10 cellular contexts compared by ENCODE assay signal in the genomic region with DNA sequence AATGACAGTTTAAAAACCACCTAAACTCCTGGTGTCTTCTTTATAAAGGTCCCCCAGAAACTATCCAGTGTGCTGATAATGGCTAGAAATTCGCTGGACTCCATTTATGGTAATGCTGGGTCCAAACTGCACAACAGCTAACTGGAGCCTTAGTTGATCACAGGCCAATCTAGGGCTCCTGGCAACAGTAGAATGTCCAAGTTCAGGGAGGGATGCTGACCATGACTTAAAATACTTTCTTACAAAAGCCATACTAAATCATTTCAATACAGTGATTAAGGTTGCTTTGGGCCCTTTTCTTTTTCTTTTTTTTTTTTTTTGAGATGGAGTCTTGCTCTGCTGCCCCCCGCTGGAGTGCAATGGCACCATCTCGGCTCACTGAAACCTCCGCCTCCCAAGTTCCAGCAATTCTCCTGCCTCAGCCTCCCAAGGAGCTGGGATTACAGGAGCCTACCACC. TPM values are rescaled to one million over a fixed set of nuclear protein-coding genes. Genes with fewer than 3 reads are reported as not detected.
A peak's percentile ranks its signal among the peaks of the same experiment; 100 is the strongest.
DNase-seq lines count a peak whose midpoint lies in the region; ATAC-seq and TF ChIP-seq lines count a peak whose summit lies in the region.
"Had no signal": no experiment of that assay in that cellular context is flagged by ENCODE, and none has a peak within 500 bp of the region (broad histone marks: within the 10 kb centered on the region; RNA-seq: fewer than 3 reads in every experiment).

No MANE protein-coding gene starts in this region.

- no peak for DNase-seq in AG10803 (ENCODE audit: low read depth)
- DNase-seq in left lobe of liver (ENCODE audit: low spot score): no peak
- DNase-seq in NCI-H187 treated with DMSO at 0.1 percent for 48 hours (lab: John Stamatoyannopoulos, UW): no peak
- DNase-seq in activated T-cell treated with anti-CD3 and anti-CD28 coated beads, Interleukin-2, amount 50 U/mL, for 48 hours: no peak
- DNase-seq: caudate nucleus, NCI-H526 treated with DMSO at 0.1 percent for 48 hours had no signal

- ATAC-seq in left lobe of liver: peak; percentile 55
- no peak for ATAC-seq in GM18861 (IDR thresholded peaks at IDR 0.05; ENCODE audit: unreplicated experiment)
- ATAC-seq in GM21723 (IDR thresholded peaks at IDR 0.05; ENCODE audit: unreplicated experiment): no peak

- H3K4me3 ChIP-seq in AG10803 (ENCODE audit: low read length) (no peak overlapping the region), GM12875 (ENCODE audit: low read depth, low read length) (no peak overlapping the region), WI38 (ENCODE audit: low read depth, low read length) (no peak overlapping the region)

- TF ChIP-seq CTCF in AG10803 (conservative IDR thresholded peaks at IDR 0.05; ENCODE audit: low read length): peak; percentile 49
- TF ChIP-seq CTCF in GM12875 (IDR thresholded peaks at IDR 0.05; ENCODE audit: borderline replicate concordance, insufficient read depth, low read depth, low read length): peak; percentile 41
- peak; percentile 42 for TF ChIP-seq CTCF in WI38 (IDR thresholded peaks at IDR 0.05; ENCODE audit: low read depth, low read length)

RNA-seq across cellular contexts. Expression of gene GAB2, which starts 14.5 kb away (rescaled TPM):
- 4.5 TPM for total RNA-seq in left lobe of liver
